In genomic region chr16:66681676-66682075, GRCh38 we compare ENCODE assay signal across 17 cellular contexts. TPM values are rescaled to one million over a fixed set of nuclear protein-coding genes. Genes with fewer than 3 reads are reported as not detected.
A peak's percentile ranks its signal among the peaks of the same experiment; 100 is the strongest.
DNase-seq lines count a peak whose midpoint lies in the region; ATAC-seq, FAIRE-seq and TF ChIP-seq lines count a peak whose summit lies in the region.
"Had no signal": no experiment of that assay in that cellular context is flagged by ENCODE, and none has a peak within 500 bp of the region (broad histone marks: within the 10 kb centered on the region; RNA-seq: fewer than 3 reads in every experiment).

No MANE protein-coding gene starts in this region.

- no peak overlapping the region for H3K4me2 ChIP-seq in GM23338
- H3K4me2 ChIP-seq in astrocyte (ENCODE audit: low read length) = no peak overlapping the region

- no peaks in the 10 kb centered on the region; the same call in 1 of the 2 replicates for H3K4me1 ChIP-seq in GM23338 (ENCODE audit: insufficient read depth)
- peaks cover 10% of the 10 kb centered on the region for H3K4me1 ChIP-seq in astrocyte (ENCODE audit: insufficient read depth, low read length)
- H3K4me1 ChIP-seq in mucosa of descending colon (ENCODE audit: low read depth) = no peaks in the 10 kb centered on the region
- H3K4me1 ChIP-seq in psoas muscle = no peaks in the 10 kb centered on the region

- peaks cover 8% of the 10 kb centered on the region for H3K4me1 Mint-ChIP-seq in GM23338
- peaks cover 21% of the 10 kb centered on the region for H3K4me1 Mint-ChIP-seq in astrocyte (ENCODE audit: low read depth, unreplicated experiment)

- no peaks in the 10 kb centered on the region for H3K9me3 Mint-ChIP-seq in GM23338
- no peaks in the 10 kb centered on the region for H3K9me3 Mint-ChIP-seq in astrocyte (ENCODE audit: unreplicated experiment)
- H3K9me3 Mint-ChIP-seq: CD14-positive monocyte had no signal

- H3F3A ChIP-seq in GM23338 (replicated peaks; ENCODE audit: low read depth) = no peaks in the 10 kb centered on the region

- H3K9me2 ChIP-seq in GM23338 (ENCODE audit: insufficient read depth) = no peaks in the 10 kb centered on the region

- H4K20me1 ChIP-seq in GM23338 (replicated peaks; ENCODE audit: insufficient read depth) = peaks cover 4% of the 10 kb centered on the region; the same call in 1 of the 2 replicates
- H4K20me1 ChIP-seq in astrocyte (ENCODE audit: insufficient read depth, low read length) = peaks cover 4% of the 10 kb centered on the region

- H3K27me3 ChIP-seq in GM23338 (ENCODE audit: insufficient read depth) (no peaks in the 10 kb centered on the region), astrocyte (ENCODE audit: insufficient read depth, low read length) (no peaks in the 10 kb centered on the region), psoas muscle (ENCODE audit: insufficient read depth in 3 of 3, low read length in 2 of 3) (no peaks in the 10 kb centered on the region)

- no peaks in the 10 kb centered on the region; the same call in 2 of the 3 replicates for H3K36me3 Mint-ChIP-seq in GM23338 (ENCODE audit: low read depth)
- H3K36me3 Mint-ChIP-seq in astrocyte (ENCODE audit: low read depth, unreplicated experiment) = no peaks in the 10 kb centered on the region

- WGBS in psoas muscle, 3 donors = 94 to 98% (median 97%) methylated on average over 4 of the region's 4 CpGs

- H3K27ac Mint-ChIP-seq in GM23338 (no peak overlapping the region), astrocyte (ENCODE audit: unreplicated experiment) (peak overlapping the region; percentile 34)

- no peak for FAIRE-seq in astrocyte (lab: Jason Lieb, UNC)
- FAIRE-seq: K562 had no signal

- peaks cover 53% of the 10 kb centered on the region for H3K79me2 ChIP-seq in GM23338 (replicated peaks; ENCODE audit: insufficient read depth)
- H3K79me2 ChIP-seq in astrocyte (ENCODE audit: insufficient read depth, low read length) = no peaks in the 10 kb centered on the region

- intact Hi-C loops in mucosa of descending colon (cut with DNase I, micrococcal nuclease) = no loop called here
- intact Hi-C loops in psoas muscle (cut with DNase I) = no loop called here

- H3K9me3 ChIP-seq in astrocyte (ENCODE audit: insufficient read depth, low read depth, low read length) (no peaks in the 10 kb centered on the region), mucosa of descending colon (no peaks in the 10 kb centered on the region), psoas muscle (no peaks in the 10 kb centered on the region)

- H3K27ac ChIP-seq in GM23338 (ENCODE audit: low read depth) (0 out of 2 replicates have a peak overlapping the region, but pooled peaks have one; percentile 27), astrocyte (ENCODE audit: low read depth, low read length) (no peak overlapping the region), psoas muscle (no peak overlapping the region)

- no peak overlapping the region for H3K9ac ChIP-seq in astrocyte (ENCODE audit: low read length)

- no peak for ATAC-seq in GM23338
- ATAC-seq in esophagus mucosa = peak; percentile 57
- ATAC-seq in mucosa of descending colon = peak; percentile 81
- no peak for ATAC-seq in psoas muscle
- ATAC-seq: K562 had no signal

- H3K36me3 ChIP-seq in GM23338 (ENCODE audit: insufficient read depth) (no peaks in the 10 kb centered on the region), astrocyte (ENCODE audit: insufficient read depth, low read length) (no peaks in the 10 kb centered on the region), mucosa of descending colon (ENCODE audit: low read depth) (no peaks in the 10 kb centered on the region), psoas muscle (ENCODE audit: insufficient read depth in 1 of 2, low read depth in 1 of 2) (no peaks in the 10 kb centered on the region)

- DNase-seq in GM23338 (ENCODE audit: low spot score) = no peak
- DNase-seq in astrocyte (ENCODE audit: low read depth) = no peak
- no peak for DNase-seq in mucosa of descending colon
- DNase-seq in psoas muscle = no peak
- DNase-seq in GOT3 (lab: John Stamatoyannopoulos, UW) = no peak
- no peak for DNase-seq in KG1 (lab: John Stamatoyannopoulos, UW)
- DNase-seq in SHP77 treated with DMSO at 0.1 percent for 48 hours (lab: John Stamatoyannopoulos, UW) = no peak
- DNase-seq: 8988T, DMS 273 treated with DMSO at 0.1 percent for 48 hours, DND-41, H7, MV-4-11, NCI-H1694 treated with DMSO at 0.1 percent for 48 hours, SHP77 had no signal

- H3K4me3 ChIP-seq in GM23338 (no peak overlapping the region), astrocyte (ENCODE audit: insufficient read depth, low read depth, low read length) (no peak overlapping the region), mucosa of descending colon (no peak overlapping the region), psoas muscle (no peak overlapping the region)
- H3K4me3 ChIP-seq: K562 had no signal

- no peak overlapping the region for H3K4me3 Mint-ChIP-seq in GM23338
- no peak overlapping the region for H3K4me3 Mint-ChIP-seq in astrocyte (ENCODE audit: unreplicated experiment)
- H3K4me3 Mint-ChIP-seq: CD14-positive monocyte had no signal

- TF ChIP-seq CTCF in GM23338 (conservative IDR thresholded peaks at IDR 0.05; ENCODE audit: low read depth in 2 of 2) = no peak
- no peak for TF ChIP-seq CTCF in astrocyte (IDR thresholded peaks at IDR 0.05; ENCODE audit: insufficient read depth, low read depth, low read length)
- TF ChIP-seq CTCF in mucosa of descending colon (IDR thresholded peaks at IDR 0.05) = no peak
- TF ChIP-seq CTCF in psoas muscle (IDR thresholded peaks at IDR 0.05) = no peak

- no peaks in the 10 kb centered on the region for H3K27me3 Mint-ChIP-seq in GM23338 (ENCODE audit: insufficient read depth, low read depth, poor library complexity)
- no peaks in the 10 kb centered on the region for H3K27me3 Mint-ChIP-seq in astrocyte (ENCODE audit: low read depth, unreplicated experiment)

- H2AFZ ChIP-seq in GM23338 (no peak overlapping the region), astrocyte (ENCODE audit: low read depth, low read length) (no peak overlapping the region)

TF ChIP-seq in GM23338, 12 proteins besides CTCF, POLR2A, EP300 and RAD21:
- TF ChIP-seq EZH2phosphoT487 (IDR thresholded peaks at IDR 0.05; ENCODE audit: unreplicated experiment) (no peak), ZNF331 (CRISPR knock-in tag; IDR thresholded peaks at IDR 0.05; ENCODE audit: low read depth) (no peak), ZNF114 (CRISPR knock-in tag; IDR thresholded peaks at IDR 0.05) (no peak), ETS1 (IDR thresholded peaks at IDR 0.05) (no peak), CREB1 (CRISPR knock-in tag; IDR thresholded peaks at IDR 0.05; ENCODE audit: low read depth) (no peak), EZH2 (IDR thresholded peaks at IDR 0.05; ENCODE audit: low read depth, unreplicated experiment) (no peak), POLR2AphosphoS5 (IDR thresholded peaks at IDR 0.05; ENCODE audit: low read depth) (no peak), NANOG (IDR thresholded peaks at IDR 0.05; ENCODE audit: borderline replicate concordance) (no peak), STAT1 (IDR thresholded peaks at IDR 0.05; ENCODE audit: unreplicated experiment) (no peak)

RNA-seq across cellular contexts. Expression of gene CMTM4, which starts 14.9 kb away (rescaled TPM):
- 54.1 and 77.0 TPM in 2 replicates for total RNA-seq in GM23338 (2014; rRNA removed; shearing (Covaris generic))
- polyA plus RNA-seq in GM23338 (2016; fragmentation: Nextera tagmentation; extraction: Ambion mirVana) = 14.1 and 14.4 TPM in 2 replicates
- total RNA-seq in astrocyte = 20.2 and 20.9 TPM in 2 replicates
- total RNA-seq in esophagus mucosa = 13.1 TPM
- total RNA-seq in mucosa of descending colon = 100 to 1,000 TPM in 2 of 3 donors, 10 to 100 TPM in 1; 91.6 to 208 (median 155) TPM
- 10 to 100 TPM in 1 of 4 donors, 1 to 10 TPM in 3; 7.7 to 10.3 (median 9.1) TPM for total RNA-seq in psoas muscle
- 1 to 10 TPM; 2.3 to 4.1 (median 2.4) TPM for polyA plus RNA-seq in psoas muscle

Comparison
In these comparisons a context has a peak if more than half of its experiments do, and no peak if none do; other contexts are left out.
1. ATAC-seq: peak in esophagus mucosa (single experiment) and mucosa of descending colon (single experiment); none in GM23338 (single experiment) and psoas muscle (0 of 4).